ENCODE assay signal across 8 cellular contexts in genomic region chr1:107963601-107964396, GRCh38. TPM values are rescaled to one million over a fixed set of nuclear protein-coding genes. Genes with fewer than 3 reads are reported as not detected.
A peak's percentile ranks its signal among the peaks of the same experiment; 100 is the strongest.
DNase-seq lines count a peak whose midpoint lies in the region; ATAC-seq lines count a peak whose summit lies in the region.

No MANE protein-coding gene starts in this region.

- WGBS in mesodermal cell (ENCODE audit: insufficient coverage in 2 of 2), 2 experiments = 12 to 17% methylated on average over 15 to 18 of the region's 24 CpGs

- peak overlapping the region; percentile 48 to 78 for H3K4me3 ChIP-seq in CD4-positive, alpha-beta memory T cell (ENCODE audit: low read length in 2 of 2)
- peak overlapping the region; percentile 73 for H3K4me3 ChIP-seq in effector memory CD4-positive, alpha-beta T cell (ENCODE audit: insufficient read depth, low read depth, low read length, poor library complexity, severe bottlenecking)
- H3K4me3 ChIP-seq in mesodermal cell (ENCODE audit: extremely low read depth, insufficient read depth, low read length, poor library complexity, severe bottlenecking) = peak overlapping the region; percentile 48

- no peaks in the 10 kb centered on the region for H3K27me3 ChIP-seq in CD4-positive, alpha-beta memory T cell (ENCODE audit: insufficient read depth, low read length)
- H3K27me3 ChIP-seq in effector memory CD4-positive, alpha-beta T cell (replicated peaks; ENCODE audit: control insufficient read depth, insufficient read depth, low read length, poor library complexity, severe bottlenecking) = no peaks in the 10 kb centered on the region

- CTCF ChIA-PET in CD4-positive, alpha-beta memory T cell (lab: Charles Lee; ENCODE audit: partially characterized antibody) = interaction anchor here (0.9 to 2.4 kb wide), 13 partner anchors 9 to 180 kb away, joined by 3 to 24 read pairs (median 5); no protein-coding TSS in a partner anchor

- peak overlapping the region; percentile 37 for H3K27ac ChIP-seq in CD4-positive, alpha-beta memory T cell (ENCODE audit: low read depth, low read length)
- peak overlapping the region; percentile 19 for H3K27ac ChIP-seq in effector memory CD4-positive, alpha-beta T cell (ENCODE audit: insufficient read depth, low read length, poor library complexity, severe bottlenecking)
- no peak overlapping the region for H3K27ac ChIP-seq in mesodermal cell (ENCODE audit: low read depth, low read length, severe bottlenecking)

- POLR2A ChIA-PET in CD4-positive, alpha-beta memory T cell (lab: Charles Lee; ENCODE audit: partially characterized antibody) = interaction anchor here (1.0 to 2.7 kb wide), 8 partner anchors 11 to 178 kb away, joined by 3 to 10 read pairs (median 4); no protein-coding TSS in a partner anchor

- H3K9me3 ChIP-seq in CD4-positive, alpha-beta memory T cell (ENCODE audit: control insufficient read depth in 1 of 2, low read length in 2 of 2) = no peaks in the 10 kb centered on the region
- H3K9me3 ChIP-seq in effector memory CD4-positive, alpha-beta T cell (ENCODE audit: control insufficient read depth, low read length) = no peaks in the 10 kb centered on the region
- H3K9me3 ChIP-seq in mesodermal cell (ENCODE audit: control insufficient read depth, low read length) = no peaks in the 10 kb centered on the region

- peak; percentile 44 to 64 (median 58) for DNase-seq in CD4-positive, alpha-beta memory T cell
- peak; percentile 47 for DNase-seq in activated CD4-positive, CD25-positive, alpha-beta regulatory T cell treated with anti-CD3 and anti-CD28 coated beads, Interleukin-2, amount 50 U/mL, for 72 hours
- DNase-seq in effector memory CD4-positive, alpha-beta T cell = no peak
- DNase-seq in stimulated activated naive CD8-positive, alpha-beta T cell treated with anti-CD3 and anti-CD28 coated beads, Interleukin-15, Interleukin-2, amounts not matched to agents 100 U/mL and 50 U/mL, for 24 hours = peak; percentile 61
- no peak for DNase-seq in HK-2 (ENCODE audit: unreplicated experiment)

- peak overlapping the region; percentile 90 to 99 (median 93) for H3K4me3 Mint-ChIP-seq in CD4-positive, alpha-beta memory T cell

- peaks cover 0 to 5% (median 0%) of the 10 kb centered on the region in 8 donors for H3K9me3 Mint-ChIP-seq in CD4-positive, alpha-beta memory T cell

- intact Hi-C loops in CD4-positive, alpha-beta memory T cell (cut with micrococcal nuclease) = loop anchor here (1.0 to 10.0 kb wide), 5 partner anchors 69 to 236 kb away; no protein-coding TSS in a partner anchor

- peaks cover 21% of the 10 kb centered on the region for H3K4me1 ChIP-seq in CD4-positive, alpha-beta memory T cell (ENCODE audit: insufficient read depth, low read length)
- peaks cover 7% of the 10 kb centered on the region for H3K4me1 ChIP-seq in effector memory CD4-positive, alpha-beta T cell (ENCODE audit: control insufficient read depth, insufficient read depth, low read length, poor library complexity, severe bottlenecking)
- peaks cover 7% of the 10 kb centered on the region for H3K4me1 ChIP-seq in mesodermal cell (ENCODE audit: control insufficient read depth, insufficient read depth, low read length, poor library complexity, severe bottlenecking)

- no peaks in the 10 kb centered on the region for H3K36me3 ChIP-seq in CD4-positive, alpha-beta memory T cell (ENCODE audit: insufficient read depth, low read length)
- H3K36me3 ChIP-seq in effector memory CD4-positive, alpha-beta T cell (ENCODE audit: control insufficient read depth, insufficient read depth, low read length) = no peaks in the 10 kb centered on the region
- no peaks in the 10 kb centered on the region for H3K36me3 ChIP-seq in mesodermal cell (ENCODE audit: control insufficient read depth, insufficient read depth, low read length)

- H3K36me3 Mint-ChIP-seq in CD4-positive, alpha-beta memory T cell = peaks cover 0 to 12% of the 10 kb centered on the region in 2 donors

- H3K4me1 Mint-ChIP-seq in CD4-positive, alpha-beta memory T cell = peaks cover 17 to 34% (median 24%) of the 10 kb centered on the region in 4 donors

- ATAC-seq in GM19455 (IDR thresholded peaks at IDR 0.05; ENCODE audit: unreplicated experiment) = peak; percentile 84
- peak; percentile 83 for ATAC-seq in HG03558 (IDR thresholded peaks at IDR 0.05; ENCODE audit: extremely low read depth, unreplicated experiment)
- peak; percentile 78 for ATAC-seq in stimulated activated naive CD8-positive, alpha-beta T cell treated with anti-CD3 and anti-CD28 coated beads, Interleukin-15, Interleukin-2, amounts not matched to agents 100 U/mL and 50 U/mL, for 24 hours

- H3K27me3 Mint-ChIP-seq in CD4-positive, alpha-beta memory T cell = peaks cover 3 to 4% of the 10 kb centered on the region in 2 donors

- peak overlapping the region; percentile 72 to 93 (median 89) for H3K27ac Mint-ChIP-seq in CD4-positive, alpha-beta memory T cell

RNA-seq across cellular contexts. Expression of gene VAV3, which starts 1.2 kb away (rescaled TPM):
- total RNA-seq in CD4-positive, alpha-beta memory T cell = 1 to 10 TPM; 1.6 to 2.9 TPM
- polyA plus RNA-seq in CD4-positive, alpha-beta memory T cell = 1 to 10 TPM in 1 of 2 donors, under 1 TPM in 1; 0.43 to 2.0 TPM
- polyA plus RNA-seq in mesodermal cell (2013, experiment 1 of 2) = 11.2 TPM
- 10.6 TPM for polyA plus RNA-seq in mesodermal cell (2013, experiment 2 of 2)

Comparison
In these comparisons a context has a peak if more than half of its experiments do, and no peak if none do; other contexts are left out.
1. DNase-seq: peak in CD4-positive, alpha-beta memory T cell (5 of 5), activated CD4-positive, CD25-positive, alpha-beta regulatory T cell treated with anti-CD3 and anti-CD28 coated beads, Interleukin-2, amount 50 U/mL, for 72 hours (single experiment) and stimulated activated naive CD8-positive, alpha-beta T cell treated with anti-CD3 and anti-CD28 coated beads, Interleukin-15, Interleukin-2, amounts not matched to agents 100 U/mL and 50 U/mL, for 24 hours (single experiment); none in effector memory CD4-positive, alpha-beta T cell (0 of 3) and HK-2 (single experiment).
2. Peak in every context shown above with its lines, with median percentiles within 50 percentile points of each other: H3K4me3 ChIP-seq and ATAC-seq.